In genomic region chr2:3305431-3305830, GRCh38 we compare ENCODE assay signal across 18 cellular contexts.
"Had no signal": no experiment of that assay in that cellular context is flagged by ENCODE, and none has a peak within 500 bp of the region (broad histone marks: within the 10 kb centered on the region; RNA-seq: fewer than 3 reads in every experiment).

No MANE protein-coding gene starts in this region.

- H3K36me3 ChIP-seq: suprapubic skin had no signal

- DNase-seq: activated CD4-positive, alpha-beta T cell treated with anti-CD3 and anti-CD28 coated beads, Interleukin-2, amount 50 U/mL, for 1 hour; activated T-cell treated with anti-CD3 and anti-CD28 coated beads for 4 hours; anterior cingulate cortex; cerebellar nuclear complex; effector memory CD4-positive, alpha-beta T cell; foreskin melanocyte; head of caudate nucleus; left cardiac atrium; midbrain; nucleus accumbens; stimulated activated CD4-positive, alpha-beta T cell treated with anti-CD3 and anti-CD28 coated beads, Interleukin-2, amount 100 ng/mL, for 48 hours; trophoblast cell had no signal

- H3K4me3 ChIP-seq: lung, suprapubic skin had no signal

- H3K9me3 Mint-ChIP-seq: dendritic cell treated with granulocyte-macrophage colony-stimulating factor and Interleukin-4, amounts not matched to agents 40 ng/mL and 50 ng/mL, for 4 days; stimulated activated naive CD8-positive, alpha-beta T cell treated with anti-CD3 and anti-CD28 coated beads, Interleukin-15, Interleukin-2, amounts not matched to agents 100 ng/mL and 50 ng/mL, for 24 hours had no signal

- H3K27ac Mint-ChIP-seq: activated naive CD8-positive, alpha-beta T cell; dendritic cell treated with granulocyte-macrophage colony-stimulating factor and Interleukin-4, amounts not matched to agents 40 ng/mL and 50 ng/mL, for 4 days; stimulated activated naive CD8-positive, alpha-beta T cell treated with anti-CD3 and anti-CD28 coated beads, Interleukin-15, Interleukin-2, amounts not matched to agents 100 ng/mL and 50 ng/mL, for 24 hours had no signal

- H3K27me3 Mint-ChIP-seq: activated naive CD8-positive, alpha-beta T cell; dendritic cell treated with granulocyte-macrophage colony-stimulating factor and Interleukin-4, amounts not matched to agents 40 ng/mL and 50 ng/mL, for 4 days; stimulated activated naive CD8-positive, alpha-beta T cell treated with anti-CD3 and anti-CD28 coated beads, Interleukin-15, Interleukin-2, amounts not matched to agents 100 ng/mL and 50 ng/mL, for 24 hours had no signal

- H3K9me3 ChIP-seq: suprapubic skin had no signal

- ATAC-seq: left cardiac atrium had no signal

- H3K4me3 Mint-ChIP-seq: activated naive CD8-positive, alpha-beta T cell; dendritic cell treated with granulocyte-macrophage colony-stimulating factor and Interleukin-4, amounts not matched to agents 40 ng/mL and 50 ng/mL, for 4 days; stimulated activated naive CD8-positive, alpha-beta T cell treated with anti-CD3 and anti-CD28 coated beads, Interleukin-15, Interleukin-2, amounts not matched to agents 100 ng/mL and 50 ng/mL, for 24 hours had no signal

- H3K27me3 ChIP-seq: suprapubic skin had no signal

- H3K27ac ChIP-seq: epithelial cell of prostate, suprapubic skin had no signal

- H3K36me3 Mint-ChIP-seq: activated naive CD8-positive, alpha-beta T cell had no signal
